Comparison of ENCODE assay signal across 22 cellular contexts in the genomic region with DNA sequence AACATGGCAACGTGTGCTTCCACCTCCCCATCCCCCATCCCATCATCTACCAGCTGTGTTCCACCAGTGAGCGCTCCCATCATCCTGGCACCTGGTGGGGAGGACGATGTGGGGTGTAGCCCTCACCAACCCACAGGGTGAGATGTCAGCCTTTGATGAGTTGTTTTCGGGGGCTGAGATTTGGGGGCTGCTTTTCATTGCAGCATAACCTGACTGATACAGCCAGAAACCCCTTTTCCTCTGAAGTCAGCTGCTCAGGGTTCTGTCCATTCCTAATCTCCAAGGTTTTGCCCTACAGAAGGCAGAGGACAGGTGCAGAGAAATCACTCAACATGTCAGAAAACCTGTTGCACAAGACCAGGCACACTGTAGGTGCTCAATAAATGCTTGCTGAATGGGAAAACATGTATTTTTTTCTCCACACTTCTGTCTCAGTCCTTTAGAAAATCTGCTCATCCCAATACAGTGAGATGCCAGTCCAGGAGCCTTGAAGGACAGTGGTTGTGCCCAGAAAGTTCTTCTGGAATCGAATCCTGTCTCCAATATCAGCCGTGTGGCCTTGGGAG.
DNase-seq lines count a peak whose midpoint lies in the region; ATAC-seq, FAIRE-seq and TF ChIP-seq lines count a peak whose summit lies in the region.
"Had no signal": no experiment of that assay in that cellular context is flagged by ENCODE, and none has a peak within 500 bp of the region (broad histone marks: within the 10 kb centered on the region; RNA-seq: fewer than 3 reads in every experiment).

No MANE protein-coding gene starts in this region.

- DNase-seq in HepG2 (ENCODE audit: low spot score): no peak
- DNase-seq in right lobe of liver: no peak
- DNase-seq in PC-3: no peak
- DNase-seq in K562 (ENCODE audit: extremely low read depth in 1 of 4, low spot score in 3 of 4): no peak
- no peak for DNase-seq in amygdala (lab: John Stamatoyannopoulos, UW)
- DNase-seq in MCF 10A (ENCODE audit: unreplicated experiment): no peak
- DNase-seq: CD4-positive, CD25-positive, alpha-beta regulatory T cell; CD8-positive, alpha-beta T cell; DMS 273 treated with DMSO at 0.1 percent for 48 hours; DMS79; GDM1; HCEC 1CT had no signal

- H3K9me1 ChIP-seq in K562 (ENCODE audit: control insufficient read depth, insufficient read depth, low read length): no peaks in the 10 kb centered on the region

- TF ChIP-seq POLR2A in HepG2 (IDR thresholded peaks at IDR 0.05; ENCODE audit: insufficient read depth in 1 of 2, low read depth in 2 of 2, low read length in 2 of 2) (no peak), right lobe of liver (IDR thresholded peaks at IDR 0.05) (no peak), K562 (conservative IDR thresholded peaks at IDR 0.05) (no peak)

- TF ChIP-seq RAD21 in HepG2 (CRISPR knock-in tag; IDR thresholded peaks at IDR 0.05) (no peak), K562 (CRISPR knock-in tag; conservative IDR thresholded peaks at IDR 0.05 in 1 of 2, IDR thresholded peaks at IDR 0.05 in 1 of 2) (no peak)

- no peak overlapping the region for H3K27ac Mint-ChIP-seq in MCF 10A (ENCODE audit: low read depth, unreplicated experiment)
- H3K27ac Mint-ChIP-seq: B cell; CD4-positive, CD25-positive, alpha-beta regulatory T cell; CD8-positive, alpha-beta T cell; GM23338 had no signal

- H3K79me2 ChIP-seq in HepG2 (ENCODE audit: insufficient read depth, low read length) (no peaks in the 10 kb centered on the region), PC-3 (ENCODE audit: low read length) (no peaks in the 10 kb centered on the region), K562 (ENCODE audit: control insufficient read depth, insufficient read depth, low read length) (no peaks in the 10 kb centered on the region)

- H3K4me1 ChIP-seq in HepG2 (ENCODE audit: insufficient read depth, low read length): peaks cover 11% of the 10 kb centered on the region
- H3K4me1 ChIP-seq in right lobe of liver: no peaks in the 10 kb centered on the region
- H3K4me1 ChIP-seq in PC-3 (ENCODE audit: insufficient read depth, low read length): peaks cover 34% of the 10 kb centered on the region
- H3K4me1 ChIP-seq in K562 (replicated peaks in 1 of 2; ENCODE audit: control insufficient read depth in 2 of 2, insufficient read depth in 2 of 2, low read length in 2 of 2): peaks cover 0 to 10% of the 10 kb centered on the region in 2 experiments; a peak in 3 of 5 replicates

- no peak for FAIRE-seq in HepG2 (lab: Jason Lieb, UNC)
- FAIRE-seq in K562 (lab: Jason Lieb, UNC): no peak
- FAIRE-seq: A204.1, D721Med, GM12878, H54 had no signal

- no peaks in the 10 kb centered on the region for H3K36me3 Mint-ChIP-seq in MCF 10A (ENCODE audit: insufficient read depth, unreplicated experiment)
- H3K36me3 Mint-ChIP-seq: CD4-positive, CD25-positive, alpha-beta regulatory T cell; CD8-positive, alpha-beta T cell had no signal

- H3K27ac ChIP-seq in HepG2 (ENCODE audit: extremely low read length, insufficient read depth, low read length) (no peak overlapping the region), right lobe of liver (no peak overlapping the region), PC-3 (ENCODE audit: low read length) (peak overlapping the region; percentile 80), K562 (ENCODE audit: extremely low read depth, low read depth, low read length) (no peak overlapping the region)
- H3K27ac ChIP-seq: 22Rv1, BLaER1, C4-2B had no signal

- in situ Hi-C loops in HepG2 (cut with HindIII; ENCODE audit: extremely low pct_ligation_motif_present, low pct_unique_long_range_greater_than_20kb) (no loop called here), K562 (cut with MboI) (no loop called here)

- no peak overlapping the region for H2AFZ ChIP-seq in HepG2 (ENCODE audit: low read length)
- H2AFZ ChIP-seq in PC-3 (ENCODE audit: low read length): no peak overlapping the region
- no peak overlapping the region for H2AFZ ChIP-seq in K562 (ENCODE audit: low read depth, low read length)
- H2AFZ ChIP-seq: GM23338 had no signal

- H3K9me2 ChIP-seq in PC-3 (replicated peaks; ENCODE audit: low read length): no peaks in the 10 kb centered on the region

- WGBS in HepG2 (ENCODE audit: low lambda C conversion rate): 5% methylated on average over 3 of the region's 6 CpGs
- 72% methylated on average over 6 of the region's 6 CpGs for WGBS in right lobe of liver (ENCODE audit: insufficient coverage, low coverage, low lambda C conversion rate, missing lambda C conversion rate)
- WGBS in K562 (ENCODE audit: insufficient coverage, low coverage, missing lambda C conversion rate): 5% methylated on average over 6 of the region's 6 CpGs

- TF ChIP-seq EP300 in HepG2 (IDR thresholded peaks at IDR 0.05; ENCODE audit: low read depth in 2 of 2, low read length in 2 of 2) (no peak), HepG2 (CRISPR knock-in tag; IDR thresholded peaks at IDR 0.05; ENCODE audit: borderline replicate concordance) (no peak), K562 (IDR thresholded peaks at IDR 0.05; ENCODE audit: low read length) (no peak)

- H4K20me1 ChIP-seq in HepG2 (ENCODE audit: insufficient read depth, low read length) (no peaks in the 10 kb centered on the region), PC-3 (ENCODE audit: low read length) (no peaks in the 10 kb centered on the region), K562 (replicated peaks; ENCODE audit: control insufficient read depth, insufficient read depth, low read length) (0 out of 2 replicates have a peak, but pooled peaks cover 5% of the 10 kb centered on the region)
- H4K20me1 ChIP-seq: BLaER1 had no signal

- intact Hi-C loops in HepG2 (cut with micrococcal nuclease; ENCODE audit: unreplicated experiment) (no loop called here), right lobe of liver (cut with DNase I) (no loop called here), PC-3 (cut with micrococcal nuclease) (loop anchor here (2.0 to 5.0 kb wide), 2 partner anchors 41 to 60 kb away; no protein-coding TSS in a partner anchor), K562 (cut with micrococcal nuclease) (no loop called here), MCF 10A (cut with micrococcal nuclease) (no loop called here)

- no peaks in the 10 kb centered on the region for H3K9me3 ChIP-seq in HepG2 (ENCODE audit: low read length)
- H3K9me3 ChIP-seq in right lobe of liver: no peaks in the 10 kb centered on the region
- H3K9me3 ChIP-seq in PC-3 (ENCODE audit: low read length): no peaks in the 10 kb centered on the region
- no peaks in the 10 kb centered on the region; the same call in 1 of the 2 replicates for H3K9me3 ChIP-seq in K562 (replicated peaks; ENCODE audit: control insufficient read depth, insufficient read depth, low read depth, low read length)
- H3K9me3 ChIP-seq: BLaER1 had no signal

- peaks cover 9% of the 10 kb centered on the region for H3F3A ChIP-seq in PC-3 (ENCODE audit: low read length, unreplicated experiment)

- H3K36me3 ChIP-seq in HepG2 (replicated peaks in 1 of 2; ENCODE audit: control insufficient read depth in 1 of 2, insufficient read depth in 2 of 2, low read length in 2 of 2) (no peaks in the 10 kb centered on the region), right lobe of liver (no peaks in the 10 kb centered on the region), PC-3 (ENCODE audit: low read depth, low read length) (no peaks in the 10 kb centered on the region), K562 (ENCODE audit: control insufficient read depth, insufficient read depth, low read length) (no peaks in the 10 kb centered on the region)
- H3K36me3 ChIP-seq: BLaER1 had no signal

- H3K4me2 ChIP-seq in HepG2 (ENCODE audit: low read depth, low read length) (no peak overlapping the region), PC-3 (ENCODE audit: low read length) (peak overlapping the region; percentile 3; the same call in 1 of the 2 replicates), K562 (ENCODE audit: insufficient read depth, low read length) (no peak overlapping the region)
- H3K4me2 ChIP-seq: GM23338 had no signal

- no TSS peak for BruUV-seq in HepG2 (replicated peaks; lab: Mats Ljungman, UMichigan)
- BruUV-seq in PC-3 (replicated peaks; lab: Mats Ljungman, UMichigan): no TSS peak
- BruUV-seq in K562 (replicated peaks; lab: Mats Ljungman, UMichigan): no TSS peak
- BruUV-seq in MCF 10A (replicated peaks; lab: Mats Ljungman, UMichigan): no TSS peak

- H3K27me3 ChIP-seq in HepG2 (ENCODE audit: control insufficient read depth in 1 of 2, insufficient read depth in 2 of 2, low read length in 2 of 2) (no peaks in the 10 kb centered on the region), right lobe of liver (no peaks in the 10 kb centered on the region), PC-3 (ENCODE audit: low read length) (no peaks in the 10 kb centered on the region), K562 (ENCODE audit: control insufficient read depth in 2 of 2, insufficient read depth in 2 of 2, low read length in 2 of 2) (peaks cover 13 to 50% of the 10 kb centered on the region in 2 experiments; a peak in 4 of 5 replicates)
- H3K27me3 ChIP-seq: BLaER1 had no signal

- TF ChIP-seq CTCF in HepG2 (CRISPR knock-in tag; IDR thresholded peaks at IDR 0.05) (no peak), right lobe of liver (IDR thresholded peaks at IDR 0.05) (no peak), PC-3 (conservative IDR thresholded peaks at IDR 0.05; ENCODE audit: low read depth, low read length) (no peak), K562 (IDR thresholded peaks at IDR 0.05 in 2 of 3, conservative IDR thresholded peaks at IDR 0.05 in 1 of 3; ENCODE audit: insufficient read depth in 2 of 3, low read depth in 1 of 3, low read length in 3 of 3) (no peak), MCF 10A (IDR thresholded peaks at IDR 0.05; ENCODE audit: unreplicated experiment) (no peak)

- no peak overlapping the region for H3K4me3 Mint-ChIP-seq in MCF 10A (ENCODE audit: unreplicated experiment)
- H3K4me3 Mint-ChIP-seq: B cell; CD4-positive, CD25-positive, alpha-beta regulatory T cell; CD8-positive, alpha-beta T cell; GM23338 had no signal

- H3K4me3 ChIP-seq in HepG2 (replicated peaks in 1 of 3; ENCODE audit: insufficient read depth in 1 of 3, low read depth in 2 of 3, low read length in 3 of 3) (no peak overlapping the region), right lobe of liver (no peak overlapping the region), PC-3 (ENCODE audit: low read length) (no peak overlapping the region), K562 (no peak overlapping the region)
- H3K4me3 ChIP-seq: BLaER1, GM12878, GM23338 had no signal

- no peaks in the 10 kb centered on the region for H3K4me1 Mint-ChIP-seq in MCF 10A (ENCODE audit: insufficient read depth, unreplicated experiment)
- H3K4me1 Mint-ChIP-seq: B cell; CD4-positive, CD25-positive, alpha-beta regulatory T cell; GM23338 had no signal

- no peaks in the 10 kb centered on the region for H3K9me3 Mint-ChIP-seq in MCF 10A (ENCODE audit: unreplicated experiment)

- no peak overlapping the region for H3K9ac ChIP-seq in HepG2 (ENCODE audit: insufficient read depth, low read depth, low read length)
- H3K9ac ChIP-seq in PC-3 (ENCODE audit: low read length): no peak overlapping the region
- H3K9ac ChIP-seq in K562 (ENCODE audit: insufficient read depth in 1 of 2, low read depth in 2 of 2, low read length in 2 of 2): no peak overlapping the region
- H3K9ac ChIP-seq: BLaER1 had no signal

- POLR2A ChIA-PET in HepG2 (lab: Yijun Ruan, JAX) (no interaction called here), PC-3 (lab: Charles Lee; ENCODE audit: unreplicated experiment) (no interaction called here), K562 (lab: Yijun Ruan, JAX) (no interaction called here), MCF 10A (lab: Yijun Ruan, JAX) (no interaction called here)

- no peak for ATAC-seq in HepG2
- no peak for ATAC-seq in right lobe of liver
- no peak for ATAC-seq in PC-3
- ATAC-seq in K562: no peak
- ATAC-seq in GM18519 (IDR thresholded peaks at IDR 0.05; ENCODE audit: low FRiP score, unreplicated experiment): no peak
- ATAC-seq: CD8-positive, alpha-beta T cell; GM12878; GM23338 had no signal

- no peaks in the 10 kb centered on the region for H3K27me3 Mint-ChIP-seq in MCF 10A (ENCODE audit: insufficient read depth, unreplicated experiment)

- CTCF ChIA-PET in HepG2 (lab: Yijun Ruan, JAX; ENCODE audit: low intra/inter-chr PET ratio, low total read pairs): no interaction called here
- CTCF ChIA-PET in PC-3 (lab: Charles Lee): no interaction called here
- CTCF ChIA-PET in K562 (lab: Yijun Ruan, JAX; ENCODE audit: low intra/inter-chr PET ratio): no interaction called here
- CTCF ChIA-PET in MCF 10A (lab: Yijun Ruan, JAX): interaction anchor here (0.6 kb wide), 1 partner anchor 35 kb away, joined by 3 read pairs; no protein-coding TSS in a partner anchor

Comparison
In these comparisons a context has a peak if more than half of its experiments do, and no peak if none do; other contexts are left out.
1. Of the 241 proteins assayed by ChIP-seq in both HepG2 and K562: peak only in HepG2: none; only in K562: ZKSCAN8; in both: ZNF12; in neither: 239.